Comparison of ENCODE assay signal across 9 cellular contexts in genomic region chr7:48424731-48425130, GRCh38.
DNase-seq lines count a peak whose midpoint lies in the region; ATAC-seq and TF ChIP-seq lines count a peak whose summit lies in the region.
"Had no signal": no experiment of that assay in that cellular context is flagged by ENCODE, and none has a peak within 500 bp of the region (broad histone marks: within the 10 kb centered on the region; RNA-seq: fewer than 3 reads in every experiment).

No MANE protein-coding gene starts in this region.

- H3K4me1 Mint-ChIP-seq in activated naive CD4-positive, alpha-beta T cell treated with anti-CD3 and anti-CD28 coated beads, Interleukin-2, amount 10 ng/mL, durations not matched to agents 7 days and 5 days, result no peaks in the 10 kb centered on the region
- H3K4me1 Mint-ChIP-seq: naive B cell had no signal

- in situ Hi-C loops in mammary epithelial cell (cut with MboI; ENCODE audit: low sequenced_read_pairs in 2 of 2), result loop anchor here (10.0 to 25.0 kb wide), 2 partner anchors 450 to 463 kb away; no protein-coding TSS in a partner anchor

- peak; percentile 7 to 59 for DNase-seq in cardiac muscle cell (ENCODE audit: low read depth in 1 of 2, low spot score in 1 of 2)
- DNase-seq in Right ventricle myocardium inferior (ENCODE audit: missing footprints), result no peak
- peak; percentile 20 for DNase-seq in M059J (ENCODE audit: low read depth)
- DNase-seq in mammary epithelial cell, result peak; percentile 48
- no peak for DNase-seq in smooth muscle cell (lab: John Stamatoyannopoulos, UW; ENCODE audit: unreplicated experiment)
- no peak for DNase-seq in effector CD8-positive, alpha-beta T cell (lab: John Stamatoyannopoulos, UW)
- no peak for DNase-seq in activated naive CD4-positive, alpha-beta T cell treated with anti-CD3 and anti-CD28 coated beads, Interleukin-2, amount 10 ng/mL, durations not matched to agents 7 days and 5 days
- DNase-seq in stimulated activated CD4-positive, alpha-beta T cell treated with anti-CD3 and anti-CD28 coated beads, Interleukin-12 subunit alpha, Interleukin-12 subunit beta, amount 100 ng/mL, for 4 hours, result no peak
- DNase-seq: naive B cell had no signal

- no peak overlapping the region for H3K9ac ChIP-seq in mammary epithelial cell (ENCODE audit: insufficient read depth, low read length)
- no peak overlapping the region for H3K9ac ChIP-seq in smooth muscle cell (ENCODE audit: low read depth)

- H3K4me3 Mint-ChIP-seq in activated naive CD4-positive, alpha-beta T cell treated with anti-CD3 and anti-CD28 coated beads, Interleukin-2, amount 10 ng/mL, durations not matched to agents 7 days and 5 days, result no peak overlapping the region
- H3K4me3 Mint-ChIP-seq: naive B cell had no signal

- no peaks in the 10 kb centered on the region for H3K79me2 ChIP-seq in mammary epithelial cell (ENCODE audit: insufficient read depth, low read length)
- H3K79me2 ChIP-seq in smooth muscle cell (ENCODE audit: low read depth), result no peaks in the 10 kb centered on the region

- no peaks in the 10 kb centered on the region for H3K36me3 ChIP-seq in cardiac muscle cell
- H3K36me3 ChIP-seq in mammary epithelial cell (ENCODE audit: insufficient read depth, low read length), result no peaks in the 10 kb centered on the region
- no peaks in the 10 kb centered on the region for H3K36me3 ChIP-seq in smooth muscle cell (ENCODE audit: low read depth)

- no peak for TF ChIP-seq CTCF in cardiac muscle cell (IDR thresholded peaks at IDR 0.05; ENCODE audit: low read depth, low read length)
- peak; percentile 89 to 94 for TF ChIP-seq CTCF in mammary epithelial cell (conservative IDR thresholded peaks at IDR 0.05 in 1 of 2, IDR thresholded peaks at IDR 0.05 in 1 of 2; ENCODE audit: extremely low read depth in 1 of 2, insufficient read depth in 1 of 2, low read depth in 1 of 2, low read length in 2 of 2)
- TF ChIP-seq CTCF in smooth muscle cell (IDR thresholded peaks at IDR 0.05; ENCODE audit: borderline replicate concordance, insufficient read depth, poor library complexity, severe bottlenecking), result peak; percentile 47

- H4K20me1 ChIP-seq in mammary epithelial cell (ENCODE audit: insufficient read depth, low read length) (no peaks in the 10 kb centered on the region), smooth muscle cell (ENCODE audit: low read depth) (no peaks in the 10 kb centered on the region)

- H3K27ac ChIP-seq in cardiac muscle cell (no peak overlapping the region), mammary epithelial cell (ENCODE audit: insufficient read depth, low read depth, low read length) (no peak overlapping the region), smooth muscle cell (ENCODE audit: low read depth) (no peak overlapping the region)

- no peak overlapping the region for H3K27ac Mint-ChIP-seq in activated naive CD4-positive, alpha-beta T cell treated with anti-CD3 and anti-CD28 coated beads, Interleukin-2, amount 10 ng/mL, durations not matched to agents 7 days and 5 days
- H3K27ac Mint-ChIP-seq: naive B cell had no signal

- H3K4me1 ChIP-seq in cardiac muscle cell (ENCODE audit: low read depth) (no peaks in the 10 kb centered on the region), mammary epithelial cell (ENCODE audit: insufficient read depth, low read length) (peaks cover 56% of the 10 kb centered on the region), smooth muscle cell (ENCODE audit: low read depth) (no peaks in the 10 kb centered on the region)

- intact Hi-C loops in Right ventricle myocardium inferior (cut with DNase I) (loop anchor here (2.0 kb wide), 1 partner anchor 450 kb away; no protein-coding TSS in a partner anchor), mammary epithelial cell (cut with micrococcal nuclease) (loop anchor here (1.0 to 10.0 kb wide), 9 partner anchors 87 to 1428 kb away; no protein-coding TSS in a partner anchor)

- no peaks in the 10 kb centered on the region for H3F3A ChIP-seq in smooth muscle cell (ENCODE audit: low read depth)

- CTCF ChIA-PET in mammary epithelial cell (lab: Charles Lee; ENCODE audit: low non-redundant PET), result no interaction called here
- CTCF ChIA-PET in activated naive CD4-positive, alpha-beta T cell treated with anti-CD3 and anti-CD28 coated beads, Interleukin-2, amount 10 ng/mL, durations not matched to agents 7 days and 5 days (lab: Charles Lee), result no interaction called here

- WGBS in mammary epithelial cell (ENCODE audit: low coverage, missing lambda C conversion rate), result 73% methylated on average over 3 of the region's 3 CpGs
- WGBS in smooth muscle cell (ENCODE audit: low lambda C conversion rate), result 50% methylated on average over 3 of the region's 3 CpGs

- dilution Hi-C loops in mammary epithelial cell (cut with HindIII; ENCODE audit: low sequenced_read_pairs), result no loop called here

- H3K27me3 ChIP-seq in cardiac muscle cell, result no peaks in the 10 kb centered on the region
- no peaks in the 10 kb centered on the region for H3K27me3 ChIP-seq in mammary epithelial cell (ENCODE audit: insufficient read depth, low read length)
- no peaks in the 10 kb centered on the region for H3K27me3 ChIP-seq in smooth muscle cell (ENCODE audit: low read depth)

- H3K9me3 Mint-ChIP-seq in activated naive CD4-positive, alpha-beta T cell treated with anti-CD3 and anti-CD28 coated beads, Interleukin-2, amount 10 ng/mL, durations not matched to agents 7 days and 5 days, result no peaks in the 10 kb centered on the region
- H3K9me3 Mint-ChIP-seq: naive B cell had no signal

- no peaks in the 10 kb centered on the region for H3K27me3 Mint-ChIP-seq in activated naive CD4-positive, alpha-beta T cell treated with anti-CD3 and anti-CD28 coated beads, Interleukin-2, amount 10 ng/mL, durations not matched to agents 7 days and 5 days
- H3K27me3 Mint-ChIP-seq: naive B cell had no signal

- no peak overlapping the region for H3K4me3 ChIP-seq in cardiac muscle cell
- H3K4me3 ChIP-seq in mammary epithelial cell (replicated peaks in 1 of 3; ENCODE audit: insufficient read depth in 1 of 3, low read depth in 2 of 3, low read length in 3 of 3), result no peak overlapping the region
- no peak overlapping the region for H3K4me3 ChIP-seq in smooth muscle cell

- no peaks in the 10 kb centered on the region for H3K36me3 Mint-ChIP-seq in activated naive CD4-positive, alpha-beta T cell treated with anti-CD3 and anti-CD28 coated beads, Interleukin-2, amount 10 ng/mL, durations not matched to agents 7 days and 5 days
- H3K36me3 Mint-ChIP-seq: naive B cell had no signal

- H3K9me3 ChIP-seq in cardiac muscle cell (ENCODE audit: low read depth), result no peaks in the 10 kb centered on the region
- no peaks in the 10 kb centered on the region for H3K9me3 ChIP-seq in mammary epithelial cell (replicated peaks; ENCODE audit: insufficient read depth, low read length)
- H3K9me3 ChIP-seq in smooth muscle cell (replicated peaks; ENCODE audit: low read depth), result no peaks in the 10 kb centered on the region

- H2AFZ ChIP-seq in mammary epithelial cell (ENCODE audit: low read depth, low read length) (no peak overlapping the region), smooth muscle cell (ENCODE audit: low read depth) (no peak overlapping the region)

- no peak overlapping the region for H3K4me2 ChIP-seq in mammary epithelial cell (ENCODE audit: insufficient read depth, low read depth, low read length)
- no peak overlapping the region for H3K4me2 ChIP-seq in smooth muscle cell

- ATAC-seq in Right ventricle myocardium inferior, result no peak

- no TSS peak for BruUV-seq in mammary epithelial cell (replicated peaks; lab: Mats Ljungman, UMichigan)

Comparison
In these comparisons a context has a peak if more than half of its experiments do, and no peak if none do; other contexts are left out.
1. DNase-seq: peak in cardiac muscle cell (2 of 2), M059J (single experiment) and mammary epithelial cell (single experiment); none in Right ventricle myocardium inferior (single experiment), smooth muscle cell (single experiment), effector CD8-positive, alpha-beta T cell (single experiment), activated naive CD4-positive, alpha-beta T cell treated with anti-CD3 and anti-CD28 coated beads, Interleukin-2, amount 10 ng/mL, durations not matched to agents 7 days and 5 days (single experiment) and stimulated activated CD4-positive, alpha-beta T cell treated with anti-CD3 and anti-CD28 coated beads, Interleukin-12 subunit alpha, Interleukin-12 subunit beta, amount 100 ng/mL, for 4 hours (single experiment).